9 cellular contexts compared by ENCODE assay signal in genomic region chr14:24605435-24606190, GRCh38. TPM values are rescaled to one million over a fixed set of nuclear protein-coding genes. Genes with fewer than 3 reads are reported as not detected.
DNase-seq lines count a peak whose midpoint lies in the region; ATAC-seq and TF ChIP-seq lines count a peak whose summit lies in the region.
"Had no signal": no experiment of that assay in that cellular context is flagged by ENCODE, and none has a peak within 500 bp of the region (broad histone marks: within the 10 kb centered on the region; RNA-seq: fewer than 3 reads in every experiment).

No MANE protein-coding gene starts in this region.

- no peaks in the 10 kb centered on the region for H3K9me3 Mint-ChIP-seq in nephron
- H3K9me3 Mint-ChIP-seq: dendritic cell treated with granulocyte-macrophage colony-stimulating factor and Interleukin-4, amounts not matched to agents 40 ng/mL and 50 ng/mL, for 4 days had no signal

- TF ChIP-seq POLR2A in upper lobe of left lung (IDR thresholded peaks at IDR 0.05) = no peak

- no peaks in the 10 kb centered on the region for H3K36me3 ChIP-seq in upper lobe of left lung

- no peak for TF ChIP-seq EP300 in upper lobe of left lung (IDR thresholded peaks at IDR 0.05)

- no peak overlapping the region for H3K4me3 ChIP-seq in Jurkat, Clone E6-1 (ENCODE audit: low read length)
- H3K4me3 ChIP-seq in choroid plexus epithelial cell (ENCODE audit: low read depth, low read length) (no peak overlapping the region), upper lobe of left lung (no peak overlapping the region)

- TF ChIP-seq CTCF in GM12874 (IDR thresholded peaks at IDR 0.05; ENCODE audit: insufficient read depth, low read depth, low read length) (peak; percentile 96), choroid plexus epithelial cell (conservative IDR thresholded peaks at IDR 0.05; ENCODE audit: low read depth, low read length) (peak; percentile 11), nephron (IDR thresholded peaks at IDR 0.05; ENCODE audit: unreplicated experiment in 3 of 3) (peak; percentile 33 to 53 (median 46)), upper lobe of left lung (IDR thresholded peaks at IDR 0.05) (peak; percentile 60 to 84 (median 75))

- ATAC-seq in GM21723 (IDR thresholded peaks at IDR 0.05; ENCODE audit: unreplicated experiment) = peak; percentile 92
- peak; percentile 64 to 68 for ATAC-seq in upper lobe of left lung (ENCODE audit: low FRiP score in 2 of 2)

- H3K27ac Mint-ChIP-seq in nephron = no peak overlapping the region
- H3K27ac Mint-ChIP-seq: dendritic cell treated with granulocyte-macrophage colony-stimulating factor and Interleukin-4, amounts not matched to agents 40 ng/mL and 50 ng/mL, for 4 days had no signal

- peak overlapping the region in 1 of 4 donors; percentile 5 for H3K27ac ChIP-seq in upper lobe of left lung

- H3K27me3 ChIP-seq in upper lobe of left lung = no peaks in the 10 kb centered on the region

- H3K4me1 Mint-ChIP-seq in nephron = no peaks in the 10 kb centered on the region

- 62 to 72% methylated on average over 2 to 3 of the region's 3 CpGs for WGBS in upper lobe of left lung, 2 donors

- no peaks in the 10 kb centered on the region for H3K4me1 ChIP-seq in upper lobe of left lung

- H3K36me3 Mint-ChIP-seq in nephron (ENCODE audit: low read depth) = no peaks in the 10 kb centered on the region

- peak; percentile 53 for DNase-seq in Jurkat, Clone E6-1 (ENCODE audit: low read depth, low spot score)
- DNase-seq in activated CD4-positive, alpha-beta T cell treated with anti-CD3 and anti-CD28 coated beads for 1 hour = peak; percentile 46
- DNase-seq in choroid plexus epithelial cell (ENCODE audit: low read depth) (no peak), upper lobe of left lung (peak in 1 of 2 donors; percentile 38), cerebellum (ENCODE audit: low spot score) (no peak)

- H3K9me3 ChIP-seq in upper lobe of left lung = no peaks in the 10 kb centered on the region

- H3K4me3 Mint-ChIP-seq in nephron = no peak overlapping the region
- H3K4me3 Mint-ChIP-seq: dendritic cell treated with granulocyte-macrophage colony-stimulating factor and Interleukin-4, amounts not matched to agents 40 ng/mL and 50 ng/mL, for 4 days had no signal

- H3K27me3 Mint-ChIP-seq in nephron (ENCODE audit: low read depth) = no peaks in the 10 kb centered on the region

RNA-seq across cellular contexts. Expression of gene GZMH, which starts 3.9 kb away (rescaled TPM):
- not detected for polyA plus RNA-seq in Jurkat, Clone E6-1 (2012; ENCODE audit: insufficient read depth, insufficient read length)
- 1 to 10 TPM; 1.7 to 5.9 (median 4.5) TPM for total RNA-seq in upper lobe of left lung
- not detected for total RNA-seq in cerebellum

RNA-seq across cellular contexts. Expression of gene GZMB, which starts 28.4 kb away (rescaled TPM):
- not detected for polyA plus RNA-seq in Jurkat, Clone E6-1 (2012; ENCODE audit: insufficient read depth, insufficient read length)
- total RNA-seq in upper lobe of left lung (10 to 100 TPM in 3 of 6 donors, 1 to 10 TPM in 3; 2.1 to 12.0 (median 9.8) TPM), cerebellum (not detected)

RNA-seq across cellular contexts. Expression of gene CTSG, which starts 29.6 kb away (rescaled TPM):
- polyA plus RNA-seq in Jurkat, Clone E6-1 (2012; ENCODE audit: insufficient read depth, insufficient read length) = 9.7 TPM
- total RNA-seq in upper lobe of left lung (10 to 100 TPM in 1 of 6 donors, 1 to 10 TPM in 2, under 1 TPM in 1, not detected in 2; 0.89 to 20.9 (median 3.7) TPM), cerebellum (not detected)

Comparison
In these comparisons a context has a peak if more than half of its experiments do, and no peak if none do; other contexts are left out.
1. CTCF ChIP-seq: peak in every context shown above with its lines; median percentile 96 in GM12874; 75 in upper lobe of left lung; 46 in nephron; 11 in choroid plexus epithelial cell.
2. DNase-seq: peak in Jurkat, Clone E6-1 (single experiment) and activated CD4-positive, alpha-beta T cell treated with anti-CD3 and anti-CD28 coated beads for 1 hour (single experiment); none in choroid plexus epithelial cell (single experiment) and cerebellum (single experiment).